Comparison of ENCODE assay signal across 23 cellular contexts in genomic region chr10:3769511-3769910, GRCh38. TPM values are rescaled to one million over a fixed set of nuclear protein-coding genes. Genes with fewer than 3 reads are reported as not detected.
A peak's percentile ranks its signal among the peaks of the same experiment; 100 is the strongest.
DNase-seq lines count a peak whose midpoint lies in the region; ATAC-seq and TF ChIP-seq lines count a peak whose summit lies in the region.
"Had no signal": no experiment of that assay in that cellular context is flagged by ENCODE, and none has a peak within 500 bp of the region (broad histone marks: within the 10 kb centered on the region; RNA-seq: fewer than 3 reads in every experiment).

No MANE protein-coding gene starts in this region.

- ATAC-seq in natural killer cell treated with Interleukin-12 subunit alpha and Interleukin-12 subunit beta and Interleukin-15 and Interleukin-18, amount 100 ng/mL, for 72 hours, result peak in 1 of 2 donors; percentile 60
- ATAC-seq in natural killer cell, result no peak
- no peak for ATAC-seq in central memory CD8-positive, alpha-beta T cell (replicated peaks; ENCODE audit: extremely low read depth, poor library complexity, severe bottlenecking)
- no peak for ATAC-seq in mucosa of descending colon
- no peak for ATAC-seq in effector memory CD8-positive, alpha-beta T cell (replicated peaks)

- peaks cover 12% of the 10 kb centered on the region for H3K4me1 ChIP-seq in mucosa of descending colon (ENCODE audit: low read depth)
- H3K4me1 ChIP-seq: SJCRH30 had no signal

- H3K36me3 Mint-ChIP-seq in natural killer cell treated with Interleukin-12 subunit alpha and Interleukin-12 subunit beta and Interleukin-15 and Interleukin-18, amount 100 ng/mL, for 72 hours, result peaks cover 3% of the 10 kb centered on the region
- no peaks in the 10 kb centered on the region for H3K36me3 Mint-ChIP-seq in natural killer cell
- peaks cover 16% of the 10 kb centered on the region for H3K36me3 Mint-ChIP-seq in central memory CD8-positive, alpha-beta T cell (ENCODE audit: insufficient read depth)
- peaks cover 34% of the 10 kb centered on the region for H3K36me3 Mint-ChIP-seq in effector memory CD8-positive, alpha-beta T cell (ENCODE audit: insufficient read depth)

- H3K4me3 ChIP-seq in mucosa of descending colon, result no peak overlapping the region
- H3K4me3 ChIP-seq: PC-9, SJCRH30 had no signal

- peaks cover 5% of the 10 kb centered on the region for H3K9me3 Mint-ChIP-seq in natural killer cell treated with Interleukin-12 subunit alpha and Interleukin-12 subunit beta and Interleukin-15 and Interleukin-18, amount 100 ng/mL, for 72 hours
- H3K9me3 Mint-ChIP-seq in natural killer cell, result no peaks in the 10 kb centered on the region
- H3K9me3 Mint-ChIP-seq in central memory CD8-positive, alpha-beta T cell, result no peaks in the 10 kb centered on the region
- no peaks in the 10 kb centered on the region for H3K9me3 Mint-ChIP-seq in effector memory CD8-positive, alpha-beta T cell

- H3K4me1 Mint-ChIP-seq in natural killer cell treated with Interleukin-12 subunit alpha and Interleukin-12 subunit beta and Interleukin-15 and Interleukin-18, amount 100 ng/mL, for 72 hours (ENCODE audit: low read depth in 2 of 2), result peaks cover 56 to 65% of the 10 kb centered on the region in 2 donors
- H3K4me1 Mint-ChIP-seq in natural killer cell, result peaks cover 33 to 49% of the 10 kb centered on the region in 2 donors
- peaks cover 43% of the 10 kb centered on the region for H3K4me1 Mint-ChIP-seq in central memory CD8-positive, alpha-beta T cell
- H3K4me1 Mint-ChIP-seq in effector memory CD8-positive, alpha-beta T cell (ENCODE audit: low read depth in 2 of 2), result peaks cover 36 to 39% of the 10 kb centered on the region in 2 donors

- H3K27ac Mint-ChIP-seq in natural killer cell treated with Interleukin-12 subunit alpha and Interleukin-12 subunit beta and Interleukin-15 and Interleukin-18, amount 100 ng/mL, for 72 hours, result peak overlapping the region; percentile 29 to 77
- H3K27ac Mint-ChIP-seq in natural killer cell, result no peak overlapping the region
- peak overlapping the region; percentile 63 for H3K27ac Mint-ChIP-seq in central memory CD8-positive, alpha-beta T cell (ENCODE audit: low read depth)
- H3K27ac Mint-ChIP-seq in effector memory CD8-positive, alpha-beta T cell, result no peak overlapping the region

- no peak for DNase-seq in natural killer cell treated with Interleukin-12 subunit alpha and Interleukin-12 subunit beta and Interleukin-15 and Interleukin-18, amount 100 ng/mL, for 72 hours (ENCODE audit: low spot score)
- DNase-seq in natural killer cell (no peak), NOMO-1 treated with dmso at 0.1 percent for 144 hours (lab: John Stamatoyannopoulos, UW; ENCODE audit: unreplicated experiment) (peak; percentile 58), SW480 (ENCODE audit: low spot score) (no peak), mucosa of descending colon (no peak), AG20443 (ENCODE audit: low spot score) (no peak)
- no peak for DNase-seq in central memory CD8-positive, alpha-beta T cell (ENCODE audit: low spot score in 2 of 2)
- no peak for DNase-seq in effector memory CD8-positive, alpha-beta T cell
- DNase-seq: 8988T; BE2C; CD4-positive, alpha-beta memory T cell; DMS153; GDM1; NCI-H1048; NCI-H1436 treated with DMSO at 0.1 percent for 48 hours; NCI-H2029 treated with DMSO at 0.1 percent for 48 hours; NCI-H2171 treated with DMSO at 0.1 percent for 48 hours; NCI-H446 treated with DMSO at 0.1 percent for 48 hours; NCI-H748 treated with DMSO at 0.1 percent for 48 hours; NK-92 treated with Interleukin-12 subunit alpha and Interleukin-12 subunit beta, amount 100 ng/mL, for 24 hours; PC-9; SJCRH30; SW 1271 had no signal

- no peaks in the 10 kb centered on the region for H3K9me3 ChIP-seq in mucosa of descending colon
- H3K9me3 ChIP-seq: BE2C, SJCRH30 had no signal

- no peaks in the 10 kb centered on the region for H3K27me3 Mint-ChIP-seq in natural killer cell treated with Interleukin-12 subunit alpha and Interleukin-12 subunit beta and Interleukin-15 and Interleukin-18, amount 100 ng/mL, for 72 hours
- no peaks in the 10 kb centered on the region for H3K27me3 Mint-ChIP-seq in natural killer cell (ENCODE audit: low read depth in 2 of 2)
- H3K27me3 Mint-ChIP-seq in central memory CD8-positive, alpha-beta T cell, result no peaks in the 10 kb centered on the region
- no peaks in the 10 kb centered on the region for H3K27me3 Mint-ChIP-seq in effector memory CD8-positive, alpha-beta T cell
- H3K27me3 Mint-ChIP-seq: CD4-positive, alpha-beta memory T cell had no signal

- peak overlapping the region; percentile 60 for H3K4me3 Mint-ChIP-seq in natural killer cell treated with Interleukin-12 subunit alpha and Interleukin-12 subunit beta and Interleukin-15 and Interleukin-18, amount 100 ng/mL, for 72 hours
- no peak overlapping the region for H3K4me3 Mint-ChIP-seq in natural killer cell
- H3K4me3 Mint-ChIP-seq in central memory CD8-positive, alpha-beta T cell, result no peak overlapping the region
- H3K4me3 Mint-ChIP-seq in effector memory CD8-positive, alpha-beta T cell, result no peak overlapping the region

- H3K36me3 ChIP-seq in mucosa of descending colon (ENCODE audit: low read depth), result no peaks in the 10 kb centered on the region
- H3K36me3 ChIP-seq: SJCRH30 had no signal

- TF ChIP-seq CTCF in natural killer cell (IDR thresholded peaks at IDR 0.05) (no peak), mucosa of descending colon (IDR thresholded peaks at IDR 0.05) (no peak)

- intact Hi-C loops in natural killer cell (cut with micrococcal nuclease), result no loop called here
- intact Hi-C loops in mucosa of descending colon (cut with DNase I, micrococcal nuclease), result no loop called here

RNA-seq across cellular contexts. Expression of gene KLF6, which starts 15.5 kb away (rescaled TPM):
- 100 to 1,000 TPM; 225 to 236 TPM for total RNA-seq in natural killer cell treated with Interleukin-12 subunit alpha and Interleukin-12 subunit beta and Interleukin-15 and Interleukin-18, amount 100 ng/mL, for 72 hours
- 1,000 to 10,000 TPM; 1,044 to 1,768 (median 1,056) TPM for total RNA-seq in natural killer cell
- total RNA-seq in mucosa of descending colon, result 100 to 1,000 TPM; 270 to 371 (median 331) TPM

Comparison
In these comparisons a context has a peak if more than half of its experiments do, and no peak if none do; other contexts are left out.
1. H3K27ac Mint-ChIP-seq: peak in natural killer cell treated with Interleukin-12 subunit alpha and Interleukin-12 subunit beta and Interleukin-15 and Interleukin-18, amount 100 ng/mL, for 72 hours (2 of 2) and central memory CD8-positive, alpha-beta T cell (single experiment); none in natural killer cell (0 of 2) and effector memory CD8-positive, alpha-beta T cell (0 of 2).